ENCODE assay signal across 8 cellular contexts in genomic region chr9:117704024-117704575, GRCh38. TPM values are rescaled to one million over a fixed set of nuclear protein-coding genes. Genes with fewer than 3 reads are reported as not detected.
A peak's percentile ranks its signal among the peaks of the same experiment; 100 is the strongest.
DNase-seq lines count a peak whose midpoint lies in the region; ATAC-seq and TF ChIP-seq lines count a peak whose summit lies in the region.

TSS of gene TLR4 (plus strand) at chr9:117704403. CDS start at chr9:117704473, 70 bp downstream.

- intact Hi-C loops in naive thymus-derived CD4-positive, alpha-beta T cell (cut with micrococcal nuclease): no loop called here

- H3K36me3 ChIP-seq in RWPE2 (ENCODE audit: low read depth) (no peaks in the 10 kb centered on the region), esophagus (ENCODE audit: control insufficient read depth in 2 of 2, insufficient read depth in 2 of 2, low read length in 1 of 2) (no peaks in the 10 kb centered on the region)
- no peaks in the 10 kb centered on the region for H3K36me3 ChIP-seq in naive thymus-derived CD4-positive, alpha-beta T cell (ENCODE audit: control insufficient read depth in 2 of 3, insufficient read depth in 3 of 3, low read length in 3 of 3)

- TF ChIP-seq CTCF in RWPE2 (IDR thresholded peaks at IDR 0.05; ENCODE audit: poor library complexity, severe bottlenecking): no peak

- no peak within 1 kb of the TSS for H3K4me3 Mint-ChIP-seq in activated naive CD4-positive, alpha-beta T cell treated with anti-CD3 and anti-CD28 coated beads, Interleukin-2, amount 10 ng/mL, durations not matched to agents 7 days and 5 days
- H3K4me3 Mint-ChIP-seq in naive thymus-derived CD4-positive, alpha-beta T cell: no peak within 1 kb of the TSS

- no peaks in the 10 kb centered on the region for H3K9me3 ChIP-seq in RWPE2 (ENCODE audit: severe bottlenecking)
- H3K9me3 ChIP-seq in esophagus (ENCODE audit: control insufficient read depth in 2 of 2, insufficient read depth in 1 of 2, low read depth in 1 of 2, low read length in 1 of 2): no peaks in the 10 kb centered on the region
- H3K9me3 ChIP-seq in naive thymus-derived CD4-positive, alpha-beta T cell (ENCODE audit: control insufficient read depth in 2 of 3, low read length in 3 of 3): no peaks in the 10 kb centered on the region

- H3K4me3 ChIP-seq in RWPE2 (ENCODE audit: severe bottlenecking) (peak within 1 kb of the TSS; percentile 3), esophagus (ENCODE audit: low read depth in 1 of 2, low read length in 2 of 2) (peak within 1 kb of the TSS; percentile 2 to 42)
- H3K4me3 ChIP-seq in naive thymus-derived CD4-positive, alpha-beta T cell (ENCODE audit: low read length): no peak within 1 kb of the TSS

- H3K4me1 Mint-ChIP-seq in activated naive CD4-positive, alpha-beta T cell treated with anti-CD3 and anti-CD28 coated beads, Interleukin-2, amount 10 ng/mL, durations not matched to agents 7 days and 5 days: peaks cover 8% of the 10 kb centered on the region
- H3K4me1 Mint-ChIP-seq in naive thymus-derived CD4-positive, alpha-beta T cell: peaks cover 0 to 3% (median 0%) of the 10 kb centered on the region in 7 donors

- no peaks in the 10 kb centered on the region for H3K27me3 ChIP-seq in RWPE2 (ENCODE audit: insufficient read depth, poor library complexity, severe bottlenecking)
- H3K27me3 ChIP-seq in esophagus (ENCODE audit: control insufficient read depth in 1 of 2, insufficient read depth in 2 of 2, low read length in 2 of 2): no peaks in the 10 kb centered on the region
- no peaks in the 10 kb centered on the region for H3K27me3 ChIP-seq in naive thymus-derived CD4-positive, alpha-beta T cell (ENCODE audit: control insufficient read depth in 2 of 2, insufficient read depth in 2 of 2, low read length in 2 of 2)

- ATAC-seq in HG03066 (IDR thresholded peaks at IDR 0.05; ENCODE audit: low read depth, unreplicated experiment) (peak; percentile 100), RWPE2 (ENCODE audit: low read depth) (peak; percentile 77)
- peak; percentile 90 for ATAC-seq in naive thymus-derived CD4-positive, alpha-beta T cell

- CTCF ChIA-PET in activated naive CD4-positive, alpha-beta T cell treated with anti-CD3 and anti-CD28 coated beads, Interleukin-2, amount 10 ng/mL, durations not matched to agents 7 days and 5 days (lab: Charles Lee): no interaction called here
- CTCF ChIA-PET in naive thymus-derived CD4-positive, alpha-beta T cell (lab: Charles Lee): no interaction called here

- no peaks in the 10 kb centered on the region for H3K36me3 Mint-ChIP-seq in activated naive CD4-positive, alpha-beta T cell treated with anti-CD3 and anti-CD28 coated beads, Interleukin-2, amount 10 ng/mL, durations not matched to agents 7 days and 5 days
- H3K36me3 Mint-ChIP-seq in naive thymus-derived CD4-positive, alpha-beta T cell: no peaks in the 10 kb centered on the region

- peak; percentile 21 for DNase-seq in activated naive CD4-positive, alpha-beta T cell treated with anti-CD3 and anti-CD28 coated beads, Interleukin-2, amount 10 ng/mL, durations not matched to agents 7 days and 5 days
- DNase-seq in activated naive CD4-positive, alpha-beta T cell treated with Interleukin-2 at 50 U/mL for 16 hours: no peak
- peak; percentile 51 for DNase-seq in RWPE2 (ENCODE audit: low spot score)
- peak in 1 of 9 donors; percentile 17 for DNase-seq in naive thymus-derived CD4-positive, alpha-beta T cell
- no peak for DNase-seq in NCI-H510A treated with DMSO at 0.1 percent for 48 hours (lab: John Stamatoyannopoulos, UW)
- DNase-seq in activated T-cell treated with anti-CD3 and anti-CD28 coated beads for 4 hours: no peak

- H3K27ac ChIP-seq in RWPE2 (ENCODE audit: poor library complexity, severe bottlenecking) (peak within 1 kb of the TSS; percentile 70), esophagus (ENCODE audit: low read depth in 2 of 2, low read length in 1 of 2) (peak within 1 kb of the TSS; percentile 75 to 78)
- no peak within 1 kb of the TSS for H3K27ac ChIP-seq in naive thymus-derived CD4-positive, alpha-beta T cell (ENCODE audit: low read depth, low read length)

- H3K27ac Mint-ChIP-seq in activated naive CD4-positive, alpha-beta T cell treated with anti-CD3 and anti-CD28 coated beads, Interleukin-2, amount 10 ng/mL, durations not matched to agents 7 days and 5 days: no peak within 1 kb of the TSS
- H3K27ac Mint-ChIP-seq in naive thymus-derived CD4-positive, alpha-beta T cell: no peak within 1 kb of the TSS

- peaks cover 18% of the 10 kb centered on the region for H3K4me1 ChIP-seq in RWPE2 (ENCODE audit: insufficient read depth, poor library complexity, severe bottlenecking)
- H3K4me1 ChIP-seq in esophagus (ENCODE audit: control insufficient read depth in 2 of 2, insufficient read depth in 2 of 2, low read length in 1 of 2): peaks cover 0 to 2% of the 10 kb centered on the region in 2 donors
- H3K4me1 ChIP-seq in naive thymus-derived CD4-positive, alpha-beta T cell (ENCODE audit: control insufficient read depth in 2 of 2, insufficient read depth in 2 of 2, low read length in 2 of 2): no peaks in the 10 kb centered on the region

- no peaks in the 10 kb centered on the region for H3K9me3 Mint-ChIP-seq in activated naive CD4-positive, alpha-beta T cell treated with anti-CD3 and anti-CD28 coated beads, Interleukin-2, amount 10 ng/mL, durations not matched to agents 7 days and 5 days
- H3K9me3 Mint-ChIP-seq in naive thymus-derived CD4-positive, alpha-beta T cell: peaks cover 0 to 15% (median 2%) of the 10 kb centered on the region in 11 donors

- peaks cover 28% of the 10 kb centered on the region for H3K27me3 Mint-ChIP-seq in activated naive CD4-positive, alpha-beta T cell treated with anti-CD3 and anti-CD28 coated beads, Interleukin-2, amount 10 ng/mL, durations not matched to agents 7 days and 5 days
- H3K27me3 Mint-ChIP-seq in naive thymus-derived CD4-positive, alpha-beta T cell: peaks cover 10 to 17% (median 12%) of the 10 kb centered on the region in 5 donors

- 28 to 32% methylated on average over 13 of the region's 13 CpGs for WGBS in esophagus, 2 donors

- POLR2A ChIA-PET in naive thymus-derived CD4-positive, alpha-beta T cell (lab: Charles Lee): no interaction called here

RNA-seq across cellular contexts. Expression of gene TLR4, which starts in this region (rescaled TPM):
- under 1 TPM; 0.47 TPM for polyA plus RNA-seq in esophagus
- total RNA-seq in naive thymus-derived CD4-positive, alpha-beta T cell: 10 to 100 TPM in 1 of 5 experiments, 1 to 10 TPM in 3, under 1 TPM in 1; 0.10 to 28.1 (median 1.5) TPM
- under 1 TPM in 1 of 2 donors, not detected in 1; 0.07 TPM for polyA plus RNA-seq in naive thymus-derived CD4-positive, alpha-beta T cell

Comparison
In these comparisons a context has a peak if more than half of its experiments do, and no peak if none do; other contexts are left out.
1. DNase-seq: peak in activated naive CD4-positive, alpha-beta T cell treated with anti-CD3 and anti-CD28 coated beads, Interleukin-2, amount 10 ng/mL, durations not matched to agents 7 days and 5 days (single experiment) and RWPE2 (single experiment); none in activated naive CD4-positive, alpha-beta T cell treated with Interleukin-2 at 50 U/mL for 16 hours (single experiment), NCI-H510A treated with DMSO at 0.1 percent for 48 hours (single experiment) and activated T-cell treated with anti-CD3 and anti-CD28 coated beads for 4 hours (single experiment).
2. Peak in every context shown above with its lines, with median percentiles within 50 percentile points of each other: ATAC-seq.